11 cellular contexts compared by ENCODE assay signal in genomic region chr7:94303736-94304135, GRCh38.
A peak's percentile ranks its signal among the peaks of the same experiment; 100 is the strongest.
DNase-seq lines count a peak whose midpoint lies in the region; ATAC-seq, FAIRE-seq and TF ChIP-seq lines count a peak whose summit lies in the region.
"Had no signal": no experiment of that assay in that cellular context is flagged by ENCODE, and none has a peak within 500 bp of the region (broad histone marks: within the 10 kb centered on the region; RNA-seq: fewer than 3 reads in every experiment).

No MANE protein-coding gene starts in this region.

- peak overlapping the region in 2 of 4 experiments; percentile 11 to 31 for H3K4me3 ChIP-seq in fibroblast of lung (replicated peaks in 1 of 4; ENCODE audit: control extremely low read depth in 1 of 4, insufficient read depth in 1 of 4, low read depth in 3 of 4, low read length in 4 of 4)

- H3K4me3 Mint-ChIP-seq in nephron progenitor cell, result peak overlapping the region; percentile 67
- no peak overlapping the region for H3K4me3 Mint-ChIP-seq in activated CD4-positive, alpha-beta T cell treated with anti-CD3 and anti-CD28 coated beads, Interleukin-2, amount 10 ng/mL, durations not matched to agents 24 days and 14 days
- H3K4me3 Mint-ChIP-seq: activated T-cell treated with anti-CD3 and anti-CD28 coated beads, Interleukin-2, amount 50 U/mL, for 72 hours; T-helper 2 cell treated with Interferon-gamma antibody and Interleukin-4, amounts not matched to agents 5 μg/mL and 100 μg/mL, for 36 hours had no signal

- no peak for ATAC-seq in GM19351 (IDR thresholded peaks at IDR 0.05; ENCODE audit: unreplicated experiment)
- no peak for ATAC-seq in GM21786 (IDR thresholded peaks at IDR 0.05; ENCODE audit: unreplicated experiment)
- ATAC-seq: activated T-cell treated with anti-CD3 and anti-CD28 coated beads, Interleukin-2, amount 50 U/mL, for 72 hours had no signal

- TF ChIP-seq CTCF in fibroblast of lung (conservative IDR thresholded peaks at IDR 0.05 in 1 of 2, IDR thresholded peaks at IDR 0.05 in 1 of 2; ENCODE audit: low read depth in 1 of 2, low read length in 2 of 2) (no peak), nephron progenitor cell (IDR thresholded peaks at IDR 0.05) (no peak)

- peaks cover 51% of the 10 kb centered on the region for H3K4me1 Mint-ChIP-seq in nephron progenitor cell
- H3K4me1 Mint-ChIP-seq in activated CD4-positive, alpha-beta T cell treated with anti-CD3 and anti-CD28 coated beads, Interleukin-2, amount 10 ng/mL, durations not matched to agents 24 days and 14 days, result no peaks in the 10 kb centered on the region

- H3K9ac ChIP-seq in fibroblast of lung (ENCODE audit: insufficient read depth, low read length), result no peak overlapping the region

- H3K4me1 ChIP-seq in fibroblast of lung (ENCODE audit: control insufficient read depth, extremely low read depth, insufficient read depth, low read length), result peaks cover 31% of the 10 kb centered on the region

- no peak for FAIRE-seq in urothelium cell line (lab: Jason Lieb, UNC)

- no peaks in the 10 kb centered on the region for H3K27me3 ChIP-seq in fibroblast of lung (ENCODE audit: control insufficient read depth, insufficient read depth, low read length)

- H3K36me3 ChIP-seq in fibroblast of lung (ENCODE audit: control insufficient read depth, insufficient read depth, low read length), result no peaks in the 10 kb centered on the region

- H3K27ac ChIP-seq in fibroblast of lung (ENCODE audit: insufficient read depth, low read length), result peak overlapping the region; percentile 47

- DNase-seq in NCI-H2227 (lab: John Stamatoyannopoulos, UW; ENCODE audit: unreplicated experiment), result peak; percentile 25
- DNase-seq in fibroblast of lung (ENCODE audit: low read depth in 2 of 2), result peak; percentile 82 to 90
- no peak for DNase-seq in nephron progenitor cell
- peak; percentile 42 for DNase-seq in urothelium cell line (ENCODE audit: low spot score)
- DNase-seq in activated CD4-positive, alpha-beta T cell treated with anti-CD3 and anti-CD28 coated beads, Interleukin-2, amount 10 ng/mL, durations not matched to agents 24 days and 14 days, result no peak
- DNase-seq: activated T-cell treated with anti-CD3 and anti-CD28 coated beads, Interleukin-2, amount 50 U/mL, for 72 hours; KBM-7; NCI-H748 treated with DMSO at 0.1 percent for 48 hours had no signal

- peaks cover 29% of the 10 kb centered on the region for H3K9me3 Mint-ChIP-seq in nephron progenitor cell
- no peaks in the 10 kb centered on the region for H3K9me3 Mint-ChIP-seq in activated CD4-positive, alpha-beta T cell treated with anti-CD3 and anti-CD28 coated beads, Interleukin-2, amount 10 ng/mL, durations not matched to agents 24 days and 14 days
- H3K9me3 Mint-ChIP-seq: T-helper 2 cell treated with Interferon-gamma antibody and Interleukin-4, amounts not matched to agents 5 μg/mL and 100 μg/mL, for 36 hours had no signal

- intact Hi-C loops in activated CD4-positive, alpha-beta T cell treated with anti-CD3 and anti-CD28 coated beads, Interleukin-2, amount 10 ng/mL, durations not matched to agents 24 days and 14 days (cut with micrococcal nuclease), result no loop called here

- no peaks in the 10 kb centered on the region for H3K9me3 ChIP-seq in fibroblast of lung (ENCODE audit: control insufficient read depth, insufficient read depth, low read depth, low read length)

- H3K27me3 Mint-ChIP-seq in nephron progenitor cell (ENCODE audit: low read depth, poor library complexity), result peaks cover 3% of the 10 kb centered on the region
- peaks cover 3% of the 10 kb centered on the region for H3K27me3 Mint-ChIP-seq in activated CD4-positive, alpha-beta T cell treated with anti-CD3 and anti-CD28 coated beads, Interleukin-2, amount 10 ng/mL, durations not matched to agents 24 days and 14 days

- peak overlapping the region; percentile 77 for H3K4me2 ChIP-seq in fibroblast of lung (ENCODE audit: extremely low read depth, insufficient read depth, low read length)

- H3K27ac Mint-ChIP-seq in nephron progenitor cell, result peak overlapping the region; percentile 97
- H3K27ac Mint-ChIP-seq in activated CD4-positive, alpha-beta T cell treated with anti-CD3 and anti-CD28 coated beads, Interleukin-2, amount 10 ng/mL, durations not matched to agents 24 days and 14 days, result no peak overlapping the region
- H3K27ac Mint-ChIP-seq: activated T-cell treated with anti-CD3 and anti-CD28 coated beads, Interleukin-2, amount 50 U/mL, for 72 hours; T-helper 2 cell treated with Interferon-gamma antibody and Interleukin-4, amounts not matched to agents 5 μg/mL and 100 μg/mL, for 36 hours had no signal

- no peaks in the 10 kb centered on the region for H4K20me1 ChIP-seq in fibroblast of lung (ENCODE audit: control insufficient read depth, extremely low read depth, insufficient read depth, low read length)

- H2AFZ ChIP-seq in fibroblast of lung (ENCODE audit: low read length), result peak overlapping the region; percentile 70

- peaks cover 7% of the 10 kb centered on the region for H3K36me3 Mint-ChIP-seq in nephron progenitor cell (ENCODE audit: low read depth)
- no peaks in the 10 kb centered on the region for H3K36me3 Mint-ChIP-seq in activated CD4-positive, alpha-beta T cell treated with anti-CD3 and anti-CD28 coated beads, Interleukin-2, amount 10 ng/mL, durations not matched to agents 24 days and 14 days (ENCODE audit: low read depth)

- H3K79me2 ChIP-seq in fibroblast of lung (ENCODE audit: control insufficient read depth, insufficient read depth, low read length), result no peaks in the 10 kb centered on the region

Comparison
In these comparisons a context has a peak if more than half of its experiments do, and no peak if none do; other contexts are left out.
1. DNase-seq: peak in NCI-H2227 (single experiment), fibroblast of lung (2 of 2) and urothelium cell line (single experiment); none in nephron progenitor cell (single experiment) and activated CD4-positive, alpha-beta T cell treated with anti-CD3 and anti-CD28 coated beads, Interleukin-2, amount 10 ng/mL, durations not matched to agents 24 days and 14 days (single experiment).